In the genomic region with DNA sequence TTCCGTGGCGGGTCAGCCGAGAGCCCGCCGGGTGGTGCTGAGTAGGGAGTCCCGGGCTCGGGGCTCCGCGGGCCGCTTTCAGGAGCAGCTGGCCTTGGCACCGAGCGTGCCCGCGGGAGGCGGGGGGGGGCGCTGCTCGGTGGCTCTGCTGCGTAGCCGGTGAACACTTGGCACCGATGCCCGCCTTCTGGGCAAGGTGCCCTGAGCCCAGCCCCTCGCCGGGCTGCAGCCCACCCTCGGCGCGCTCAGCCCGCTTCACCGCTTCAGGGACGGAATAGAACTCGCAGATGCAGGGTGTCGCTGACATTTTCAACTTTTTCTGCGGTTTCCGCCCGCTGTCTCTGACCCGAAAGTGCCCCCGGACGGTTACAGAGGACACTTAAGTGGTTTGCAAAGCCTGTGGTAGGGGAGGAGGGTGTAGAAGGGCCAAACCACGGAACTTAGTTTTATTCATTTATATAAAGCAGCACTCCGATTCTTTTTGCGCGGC, we compare ENCODE assay signal across 8 cellular contexts. TPM values are rescaled to one million over a fixed set of nuclear protein-coding genes. Genes with fewer than 3 reads are reported as not detected.
A peak's percentile ranks its signal among the peaks of the same experiment; 100 is the strongest.
DNase-seq lines count a peak whose midpoint lies in the region; ATAC-seq and TF ChIP-seq lines count a peak whose summit lies in the region.

No MANE protein-coding gene starts in this region.

- peak overlapping the region; percentile 44 for H3K4me3 ChIP-seq in BJ (ENCODE audit: low read depth, low read length)
- H3K4me3 ChIP-seq in right lobe of liver, result peak overlapping the region; percentile 56 to 77 (median 64)

- no peaks in the 10 kb centered on the region for H3K9me3 ChIP-seq in right lobe of liver

- H3K36me3 ChIP-seq in BJ (ENCODE audit: control insufficient read depth, insufficient read depth, low read length) (no peaks in the 10 kb centered on the region), right lobe of liver (no peaks in the 10 kb centered on the region)

- ATAC-seq in GM19025 (IDR thresholded peaks at IDR 0.05; ENCODE audit: low read depth, unreplicated experiment) (peak; percentile 59), HG03175 (IDR thresholded peaks at IDR 0.05; ENCODE audit: unreplicated experiment) (peak; percentile 58), right lobe of liver (peak; percentile 77 to 83 (median 80))

- intact Hi-C loops in right lobe of liver (cut with DNase I), result no loop called here

- POLR2A ChIA-PET in BJ (lab: Charles Lee), result no interaction called here

- no peaks in the 10 kb centered on the region for H3K4me1 ChIP-seq in right lobe of liver

- H3K27me3 ChIP-seq in BJ (ENCODE audit: control insufficient read depth, insufficient read depth, low read length), result peaks cover 16% of the 10 kb centered on the region
- H3K27me3 ChIP-seq in right lobe of liver, result no peaks in the 10 kb centered on the region

- CTCF ChIA-PET in BJ (lab: Yijun Ruan, JAX), result interaction anchor here (1.0 kb wide), 1 partner anchor 8 kb away, joined by 3 read pairs; no protein-coding TSS in a partner anchor

- TF ChIP-seq CTCF in BJ (IDR thresholded peaks at IDR 0.05; ENCODE audit: insufficient read depth, low read depth, low read length), result no peak
- no peak for TF ChIP-seq CTCF in right lobe of liver (IDR thresholded peaks at IDR 0.05)

- no peak for TF ChIP-seq POLR2A in right lobe of liver (IDR thresholded peaks at IDR 0.05)

- H3K27ac ChIP-seq in right lobe of liver, result peak overlapping the region; percentile 12 to 60 (median 55)

- no peak for DNase-seq in BJ (ENCODE audit: low read depth)
- DNase-seq in T-helper 1 cell, result peak in 3 of 5 donors; percentile 11 to 73 (median 20)
- DNase-seq in central memory CD4-positive, alpha-beta T cell, result peak; percentile 39
- DNase-seq in right lobe of liver, result peak; percentile 70 to 75 (median 73)
- peak; percentile 34 for DNase-seq in stimulated activated CD8-positive, alpha-beta memory T cell treated with anti-CD3 and anti-CD28 coated beads, Interleukin-4, amount 100 ng/mL, for 24 hours (ENCODE audit: low read depth)
- DNase-seq in mucosa of gallbladder (ENCODE audit: low spot score), result no peak

- 0% methylated on average over 9 of the region's 41 CpGs for whole genome bisulfite sequencing in right lobe of liver (ENCODE audit: insufficient coverage, low coverage, low lambda C conversion rate, missing lambda C conversion rate)

RNA-seq across cellular contexts. Expression of a gene that starts 0.7 kb away (rescaled TPM):
- polyA plus RNA-seq in BJ (2011; rRNA removed), result not detected in 2 replicates
- 0.10 TPM in 1 of 2 replicates, not detected in the other for polyA minus RNA-seq in BJ (2011; rRNA and poly(A)+ RNA removed)
- total RNA-seq in right lobe of liver, result 1 to 10 TPM in 4 of 6 experiments, under 1 TPM in 2; 0.74 to 8.4 (median 3.3) TPM
- total RNA-seq in mucosa of gallbladder, result 1.1 TPM

Comparison
In these comparisons a context has a peak if more than half of its experiments do, and no peak if none do; other contexts are left out.
1. DNase-seq: peak in T-helper 1 cell (3 of 5), central memory CD4-positive, alpha-beta T cell (single experiment), right lobe of liver (3 of 3) and stimulated activated CD8-positive, alpha-beta memory T cell treated with anti-CD3 and anti-CD28 coated beads, Interleukin-4, amount 100 ng/mL, for 24 hours (single experiment); none in BJ (single experiment) and mucosa of gallbladder (single experiment).
2. Peak in every context shown above with its lines, with median percentiles within 50 percentile points of each other: ATAC-seq.